ENCODE assay signal across 8 cellular contexts in the genomic region with DNA sequence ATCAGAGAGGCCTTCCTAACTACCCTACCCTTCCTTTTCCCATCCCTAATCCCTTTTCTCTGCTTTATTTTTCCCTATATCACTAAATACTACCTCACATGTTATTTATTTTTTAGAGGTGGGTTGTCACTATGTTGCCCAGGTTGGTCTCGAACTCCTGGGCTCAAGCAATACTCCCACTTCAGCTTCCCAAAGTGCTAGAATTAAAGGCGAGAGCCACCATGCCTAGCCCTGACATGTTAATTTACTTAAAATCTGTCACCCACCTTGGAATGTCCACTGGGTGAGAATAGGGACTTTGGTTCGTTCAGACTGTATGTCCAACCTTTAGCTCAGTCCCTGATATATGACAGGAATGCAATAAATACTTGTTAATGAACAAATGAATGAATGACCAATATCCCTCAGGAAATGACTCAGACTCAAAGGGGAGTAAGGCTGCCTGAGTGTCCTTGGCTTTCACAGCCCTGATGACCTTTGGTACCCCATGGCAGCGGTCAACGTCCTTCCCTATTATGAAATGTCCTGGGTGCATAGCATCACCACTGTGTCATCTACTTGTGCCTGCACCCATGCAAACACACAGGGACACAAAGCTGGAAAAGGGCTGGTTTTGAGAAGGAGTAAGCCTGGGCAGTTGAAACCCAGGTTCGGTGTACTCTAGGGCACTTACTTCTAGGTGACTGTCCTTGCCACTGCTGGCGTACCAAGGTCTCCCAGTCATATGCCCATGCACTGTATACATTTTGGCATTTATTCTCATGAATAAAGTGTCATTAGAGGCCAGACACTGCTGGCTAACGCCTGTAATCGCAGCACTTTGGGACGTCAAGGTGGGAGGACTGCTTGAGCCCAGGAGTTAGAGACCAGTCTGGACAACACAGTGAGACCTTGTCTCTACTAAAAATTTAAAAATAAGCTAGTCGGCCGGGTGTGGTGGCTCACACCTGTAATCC. TPM values are rescaled to one million over a fixed set of nuclear protein-coding genes. Genes with fewer than 3 reads are reported as not detected.
DNase-seq lines count a peak whose midpoint lies in the region; ATAC-seq and TF ChIP-seq lines count a peak whose summit lies in the region.

No MANE protein-coding gene starts in this region.

- H3K9me3 Mint-ChIP-seq in T-helper 2 cell treated with Interferon-gamma antibody and Interleukin-4, amounts not matched to agents 5 μg/mL and 100 μg/mL, for 36 hours: no peaks in the 10 kb centered on the region
- H3K9me3 Mint-ChIP-seq in activated T-helper 2 cell treated with anti-CD3 and anti-CD28 coated beads, Interferon-gamma antibody, Interleukin-2, Interleukin-4, amounts not matched to agents 10 μg/mL and 5 μg/mL and 100 μg/mL, durations not matched to agents 14 hours and 24 hours and 36 hours: no peaks in the 10 kb centered on the region
- H3K9me3 Mint-ChIP-seq in immature natural killer cell: no peaks in the 10 kb centered on the region

- H3K36me3 ChIP-seq in suprapubic skin: peaks cover 5% of the 10 kb centered on the region
- H3K36me3 ChIP-seq in BE2C: peaks cover 3% of the 10 kb centered on the region; the same call in 1 of the 2 replicates

- no peak for TF ChIP-seq POLR2A in suprapubic skin (IDR thresholded peaks at IDR 0.05)

- no peak for TF ChIP-seq CTCF in suprapubic skin (IDR thresholded peaks at IDR 0.05)
- TF ChIP-seq CTCF in BE2C (IDR thresholded peaks at IDR 0.05; ENCODE audit: low read depth, low read length): no peak

- H3K9me3 ChIP-seq in suprapubic skin (no peaks in the 10 kb centered on the region), BE2C (no peaks in the 10 kb centered on the region)

- peaks cover 35% of the 10 kb centered on the region for H3K36me3 Mint-ChIP-seq in T-helper 2 cell treated with Interferon-gamma antibody and Interleukin-4, amounts not matched to agents 5 μg/mL and 100 μg/mL, for 36 hours (ENCODE audit: low read depth)
- H3K36me3 Mint-ChIP-seq in activated T-helper 2 cell treated with anti-CD3 and anti-CD28 coated beads, Interferon-gamma antibody, Interleukin-2, Interleukin-4, amounts not matched to agents 10 μg/mL and 5 μg/mL and 100 μg/mL, durations not matched to agents 14 hours and 24 hours and 36 hours (ENCODE audit: low read depth): peaks cover 87% of the 10 kb centered on the region
- peaks cover 7 to 14% (median 10%) of the 10 kb centered on the region in 3 donors for H3K36me3 Mint-ChIP-seq in immature natural killer cell

- no peaks in the 10 kb centered on the region for H3K27me3 Mint-ChIP-seq in T-helper 2 cell treated with Interferon-gamma antibody and Interleukin-4, amounts not matched to agents 5 μg/mL and 100 μg/mL, for 36 hours (ENCODE audit: low read depth)
- H3K27me3 Mint-ChIP-seq in activated T-helper 2 cell treated with anti-CD3 and anti-CD28 coated beads, Interferon-gamma antibody, Interleukin-2, Interleukin-4, amounts not matched to agents 10 μg/mL and 5 μg/mL and 100 μg/mL, durations not matched to agents 14 hours and 24 hours and 36 hours (ENCODE audit: low read depth): no peaks in the 10 kb centered on the region
- no peaks in the 10 kb centered on the region for H3K27me3 Mint-ChIP-seq in immature natural killer cell (ENCODE audit: low read depth in 3 of 3)

- peaks cover 68% of the 10 kb centered on the region for H3K4me1 ChIP-seq in suprapubic skin
- H3K4me1 ChIP-seq in BE2C: no peaks in the 10 kb centered on the region

- peak overlapping the region; percentile 81 for H3K27ac Mint-ChIP-seq in T-helper 2 cell treated with Interferon-gamma antibody and Interleukin-4, amounts not matched to agents 5 μg/mL and 100 μg/mL, for 36 hours
- peak overlapping the region; percentile 69 for H3K27ac Mint-ChIP-seq in activated T-helper 2 cell treated with anti-CD3 and anti-CD28 coated beads, Interferon-gamma antibody, Interleukin-2, Interleukin-4, amounts not matched to agents 10 μg/mL and 5 μg/mL and 100 μg/mL, durations not matched to agents 14 hours and 24 hours and 36 hours
- H3K27ac Mint-ChIP-seq in immature natural killer cell: peak overlapping the region; percentile 60 to 94 (median 85)

- 91% methylated on average over 12 of the region's 12 CpGs for WGBS in suprapubic skin

- no peak overlapping the region for H3K4me3 Mint-ChIP-seq in T-helper 2 cell treated with Interferon-gamma antibody and Interleukin-4, amounts not matched to agents 5 μg/mL and 100 μg/mL, for 36 hours
- H3K4me3 Mint-ChIP-seq in activated T-helper 2 cell treated with anti-CD3 and anti-CD28 coated beads, Interferon-gamma antibody, Interleukin-2, Interleukin-4, amounts not matched to agents 10 μg/mL and 5 μg/mL and 100 μg/mL, durations not matched to agents 14 hours and 24 hours and 36 hours (ENCODE audit: low read depth): no peak overlapping the region
- H3K4me3 Mint-ChIP-seq in immature natural killer cell: no peak overlapping the region

- no peak for DNase-seq in T-helper 2 cell treated with Interferon-gamma antibody and Interleukin-4, amounts not matched to agents 5 μg/mL and 100 μg/mL, for 36 hours (ENCODE audit: low spot score)
- DNase-seq in T-helper 2 cell (no peak), immature natural killer cell (no peak), suprapubic skin (ENCODE audit: low spot score in 2 of 2) (no peak), BE2C (no peak)
- DNase-seq in activated T-helper 2 cell treated with anti-CD3 and anti-CD28 coated beads, Interferon-gamma antibody, Interleukin-2, Interleukin-4, amounts not matched to agents 10 μg/mL and 5 μg/mL and 100 μg/mL, durations not matched to agents 14 hours and 24 hours and 36 hours (ENCODE audit: low spot score): no peak

- H3K27me3 ChIP-seq in suprapubic skin: no peaks in the 10 kb centered on the region
- H3K27me3 ChIP-seq in BE2C: no peaks in the 10 kb centered on the region

- ATAC-seq in GM19023 (IDR thresholded peaks at IDR 0.05; ENCODE audit: unreplicated experiment): no peak
- no peak for ATAC-seq in GM18873 (IDR thresholded peaks at IDR 0.05; ENCODE audit: low FRiP score, unreplicated experiment)

- H3K27ac ChIP-seq in suprapubic skin: peak overlapping the region; percentile 62

- TF ChIP-seq EP300 in suprapubic skin (IDR thresholded peaks at IDR 0.05): no peak

- H3K4me3 ChIP-seq in suprapubic skin (no peak overlapping the region), BE2C (ENCODE audit: low read depth, low read length) (no peak overlapping the region)

- intact Hi-C loops in activated T-helper 2 cell treated with anti-CD3 and anti-CD28 coated beads, Interferon-gamma antibody, Interleukin-2, Interleukin-4, amounts not matched to agents 10 μg/mL and 5 μg/mL and 100 μg/mL, durations not matched to agents 14 hours and 24 hours and 36 hours (cut with micrococcal nuclease): no loop called here

- peaks cover 63% of the 10 kb centered on the region for H3K4me1 Mint-ChIP-seq in T-helper 2 cell treated with Interferon-gamma antibody and Interleukin-4, amounts not matched to agents 5 μg/mL and 100 μg/mL, for 36 hours (ENCODE audit: low read depth)
- peaks cover 63% of the 10 kb centered on the region for H3K4me1 Mint-ChIP-seq in activated T-helper 2 cell treated with anti-CD3 and anti-CD28 coated beads, Interferon-gamma antibody, Interleukin-2, Interleukin-4, amounts not matched to agents 10 μg/mL and 5 μg/mL and 100 μg/mL, durations not matched to agents 14 hours and 24 hours and 36 hours (ENCODE audit: low read depth)
- H3K4me1 Mint-ChIP-seq in immature natural killer cell: peaks cover 90 to 94% of the 10 kb centered on the region in 2 donors

RNA-seq across cellular contexts. Expression of gene BCL2L1, which starts 26.5 kb away (rescaled TPM):
- 313 and 326 TPM in 2 replicates for total RNA-seq in activated T-helper 2 cell treated with anti-CD3 and anti-CD28 coated beads, Interferon-gamma antibody, Interleukin-2, Interleukin-4, amounts not matched to agents 10 μg/mL and 5 μg/mL and 100 μg/mL, durations not matched to agents 14 hours and 24 hours and 36 hours
- 10 to 100 TPM; 30.9 to 60.4 (median 39.3) TPM for polyA plus RNA-seq in immature natural killer cell
- total RNA-seq in suprapubic skin: 100 to 1,000 TPM; 104 to 120 (median 107) TPM
- polyA plus RNA-seq in BE2C (2012; ENCODE audit: insufficient read depth, insufficient read length, low read depth): 101 TPM

RNA-seq across cellular contexts. Expression of gene TPX2, which starts 43.0 kb away (rescaled TPM):
- total RNA-seq in activated T-helper 2 cell treated with anti-CD3 and anti-CD28 coated beads, Interferon-gamma antibody, Interleukin-2, Interleukin-4, amounts not matched to agents 10 μg/mL and 5 μg/mL and 100 μg/mL, durations not matched to agents 14 hours and 24 hours and 36 hours: 82.8 and 83.0 TPM in 2 replicates
- 1 to 10 TPM; 1.2 to 3.0 (median 1.8) TPM for polyA plus RNA-seq in immature natural killer cell
- 10 to 100 TPM in 2 of 4 donors, 1 to 10 TPM in 2; 4.4 to 11.2 (median 9.7) TPM for total RNA-seq in suprapubic skin
- polyA plus RNA-seq in BE2C (2012; ENCODE audit: insufficient read depth, insufficient read length, low read depth): 13.8 TPM

RNA-seq across cellular contexts. Expression of gene COX4I2, which starts 58.4 kb away (rescaled TPM):
- total RNA-seq in activated T-helper 2 cell treated with anti-CD3 and anti-CD28 coated beads, Interferon-gamma antibody, Interleukin-2, Interleukin-4, amounts not matched to agents 10 μg/mL and 5 μg/mL and 100 μg/mL, durations not matched to agents 14 hours and 24 hours and 36 hours: not detected in 2 replicates
- not detected for polyA plus RNA-seq in immature natural killer cell
- total RNA-seq in suprapubic skin: 1 to 10 TPM in 1 of 4 donors, not detected in 3; 2.7 TPM
- 4.2 TPM for polyA plus RNA-seq in BE2C (2012; ENCODE audit: insufficient read depth, insufficient read length, low read depth)
